9 cellular contexts compared by ENCODE assay signal in genomic region chr1:248804771-248805681, GRCh38. TPM values are rescaled to one million over a fixed set of nuclear protein-coding genes. Genes with fewer than 3 reads are reported as not detected.
A peak's percentile ranks its signal among the peaks of the same experiment; 100 is the strongest.
DNase-seq lines count a peak whose midpoint lies in the region; ATAC-seq and TF ChIP-seq lines count a peak whose summit lies in the region.
"Had no signal": no experiment of that assay in that cellular context is flagged by ENCODE, and none has a peak within 500 bp of the region (broad histone marks: within the 10 kb centered on the region; RNA-seq: fewer than 3 reads in every experiment).

No MANE protein-coding gene starts in this region.

- H3K27me3 Mint-ChIP-seq in Caco-2 (ENCODE audit: insufficient read depth, unreplicated experiment), result peaks cover 3% of the 10 kb centered on the region

- no TSS peak for BruUV-seq in Caco-2 (replicated peaks; lab: Mats Ljungman, UMichigan)

- peak overlapping the region; percentile 25 for H3K27ac Mint-ChIP-seq in Caco-2 (ENCODE audit: unreplicated experiment)

- H3K9me3 Mint-ChIP-seq in Caco-2 (ENCODE audit: unreplicated experiment), result peaks cover 13% of the 10 kb centered on the region

- peaks cover 8% of the 10 kb centered on the region for H3K36me3 Mint-ChIP-seq in Caco-2 (ENCODE audit: insufficient read depth, unreplicated experiment)

- no peaks in the 10 kb centered on the region for H3K4me1 ChIP-seq in Caco-2
- peaks cover 0 to 13% (median 0%) of the 10 kb centered on the region in 3 donors for H3K4me1 ChIP-seq in gastroesophageal sphincter
- H3K4me1 ChIP-seq in SJCRH30, result no peaks in the 10 kb centered on the region
- peaks cover 0 to 12% (median 0%) of the 10 kb centered on the region in 3 donors for H3K4me1 ChIP-seq in esophagus squamous epithelium
- H3K4me1 ChIP-seq in tibial nerve, result peaks cover 0 to 13% (median 6%) of the 10 kb centered on the region in 4 donors

- H3K36me3 ChIP-seq in Caco-2 (ENCODE audit: control insufficient read depth, insufficient read depth, low read length) (no peaks in the 10 kb centered on the region), gastroesophageal sphincter (no peaks in the 10 kb centered on the region), SJCRH30 (no peaks in the 10 kb centered on the region), esophagus squamous epithelium (no peaks in the 10 kb centered on the region), tibial nerve (no peaks in the 10 kb centered on the region)

- H3K27me3 ChIP-seq in Caco-2 (replicated peaks; ENCODE audit: control insufficient read depth, insufficient read depth, low read length) (no peaks in the 10 kb centered on the region), gastroesophageal sphincter (no peaks in the 10 kb centered on the region), SJCRH30 (no peaks in the 10 kb centered on the region), esophagus squamous epithelium (peaks cover 0 to 5% (median 0%) of the 10 kb centered on the region in 4 donors), tibial nerve (no peaks in the 10 kb centered on the region)

- peaks cover 7% of the 10 kb centered on the region for H3K4me1 Mint-ChIP-seq in Caco-2 (ENCODE audit: low read depth, unreplicated experiment)

- intact Hi-C loops in Caco-2 (cut with micrococcal nuclease; ENCODE audit: unreplicated experiment), result loop anchor here (1.0 kb wide), 1 partner anchor 14 kb away; no protein-coding TSS in a partner anchor
- intact Hi-C loops in esophagus squamous epithelium (cut with DNase I), result no loop called here

- TF ChIP-seq POLR2A in gastroesophageal sphincter (IDR thresholded peaks at IDR 0.05), result no peak
- TF ChIP-seq POLR2A in esophagus squamous epithelium (IDR thresholded peaks at IDR 0.05), result no peak
- TF ChIP-seq POLR2A in tibial nerve (IDR thresholded peaks at IDR 0.05), result no peak

- POLR2A ChIA-PET in Caco-2 (lab: Charles Lee), result interaction anchor here (1.2 kb wide), 1 partner anchor 21 kb away, joined by 3 read pairs; no protein-coding TSS in a partner anchor

- CTCF ChIA-PET in Caco-2 (lab: Charles Lee), result interaction anchor here (0.8 kb wide), 1 partner anchor 185 kb away, joined by 4 read pairs; no protein-coding TSS in a partner anchor

- peak; percentile 85 for ATAC-seq in GM19467 (IDR thresholded peaks at IDR 0.05; ENCODE audit: unreplicated experiment)
- peak; percentile 84 for ATAC-seq in HG03460 (IDR thresholded peaks at IDR 0.05; ENCODE audit: unreplicated experiment)
- peak; percentile 44 for ATAC-seq in gastroesophageal sphincter

- DNase-seq in Caco-2 (peak in 1 of 2 experiments; percentile 43), SJCRH30 (no peak), esophagus squamous epithelium (lab: John Stamatoyannopoulos, UW) (no peak), tibial nerve (ENCODE audit: low spot score in 2 of 2) (no peak)
- DNase-seq in stimulated activated CD4-positive, alpha-beta T cell treated with anti-CD3 and anti-CD28 coated beads, Interleukin-4, amount 100 ng/mL, for 4 hours, result no peak

- WGBS in gastroesophageal sphincter (ENCODE audit: low coverage in 1 of 2), 2 donors, result 59 to 67% methylated on average over 5 to 7 of the region's 10 CpGs
- WGBS in esophagus squamous epithelium, 2 donors, result 46 to 53% methylated on average over 8 to 10 of the region's 10 CpGs
- 68% methylated on average over 10 of the region's 10 CpGs for WGBS in tibial nerve, 2 donors

- TF ChIP-seq EP300 in gastroesophageal sphincter (IDR thresholded peaks at IDR 0.05) (no peak), tibial nerve (IDR thresholded peaks at IDR 0.05) (peak in 1 of 2 donors; percentile 35)

- peak overlapping the region in 1 of 4 donors; percentile 2 for H3K27ac ChIP-seq in gastroesophageal sphincter
- no peak overlapping the region for H3K27ac ChIP-seq in SJCRH30
- H3K27ac ChIP-seq in esophagus squamous epithelium, result peak overlapping the region in 1 of 4 donors; percentile 41
- H3K27ac ChIP-seq in tibial nerve, result peak overlapping the region in 1 of 4 donors; percentile 58

- no peak overlapping the region for H3K4me3 Mint-ChIP-seq in Caco-2 (ENCODE audit: unreplicated experiment)

- no peak for TF ChIP-seq CTCF in Caco-2 (IDR thresholded peaks at IDR 0.05; ENCODE audit: insufficient read depth in 1 of 2, low read depth in 1 of 2, low read length in 1 of 2, severe bottlenecking in 1 of 2, unreplicated experiment in 1 of 2)
- TF ChIP-seq CTCF in gastroesophageal sphincter (IDR thresholded peaks at IDR 0.05), result no peak
- TF ChIP-seq CTCF in esophagus squamous epithelium (IDR thresholded peaks at IDR 0.05), result no peak
- TF ChIP-seq CTCF in tibial nerve (IDR thresholded peaks at IDR 0.05), result no peak

- H3K9me3 ChIP-seq in Caco-2 (no peaks in the 10 kb centered on the region), gastroesophageal sphincter (no peaks in the 10 kb centered on the region), SJCRH30 (replicated peaks) (no peaks in the 10 kb centered on the region), esophagus squamous epithelium (no peaks in the 10 kb centered on the region), tibial nerve (no peaks in the 10 kb centered on the region)

- H3K4me3 ChIP-seq in Caco-2 (ENCODE audit: low read depth, low read length) (no peak overlapping the region), gastroesophageal sphincter (no peak overlapping the region), SJCRH30 (no peak overlapping the region), esophagus squamous epithelium (no peak overlapping the region), tibial nerve (no peak overlapping the region)

RNA-seq across cellular contexts. Expression of gene SH3BP5L, which starts 20.7 kb away (rescaled TPM):
- total RNA-seq in Caco-2 (2022) (21.3 and 22.4 TPM in 2 replicates), gastroesophageal sphincter (10 to 100 TPM; 21.9 to 38.7 (median 28.4) TPM), esophagus squamous epithelium (10 to 100 TPM; 19.2 to 23.1 (median 21.9) TPM), tibial nerve (10 to 100 TPM; 16.8 to 24.6 (median 21.7) TPM)
- total RNA-seq in SJCRH30 (2014; rRNA removed; shearing (Covaris generic)), result 14.2 and 15.8 TPM in 2 replicates

RNA-seq across cellular contexts. Expression of gene ZNF672, which starts 33.0 kb away (rescaled TPM):
- total RNA-seq in Caco-2 (2022), result 27.3 and 29.1 TPM in 2 replicates
- 10 to 100 TPM; 22.1 to 44.2 (median 34.3) TPM for total RNA-seq in gastroesophageal sphincter
- 15.9 and 17.0 TPM in 2 replicates for total RNA-seq in SJCRH30 (2014; rRNA removed; shearing (Covaris generic))
- 10 to 100 TPM; 22.3 to 25.8 (median 24.0) TPM for total RNA-seq in esophagus squamous epithelium
- 10 to 100 TPM; 22.4 to 38.4 (median 31.8) TPM for total RNA-seq in tibial nerve

RNA-seq across cellular contexts. Expression of gene LYPD8, which starts 49.5 kb away (rescaled TPM):
- total RNA-seq in Caco-2 (2022) (not detected in 2 replicates), gastroesophageal sphincter (not detected), esophagus squamous epithelium (not detected), tibial nerve (not detected)
- 0.91 and 1.6 TPM in 2 replicates for total RNA-seq in SJCRH30 (2014; rRNA removed; shearing (Covaris generic))
- total RNA-seq: activated CD8-positive, alpha-beta memory T cell treated with anti-CD3 and anti-CD28 coated beads for 36 hours had no signal

RNA-seq across cellular contexts. Expression of gene ZNF692, which starts 53.9 kb away (rescaled TPM):
- total RNA-seq in Caco-2 (2022), result 48.5 and 58.4 TPM in 2 replicates
- 10 to 100 TPM; 22.1 to 69.6 (median 28.4) TPM for total RNA-seq in gastroesophageal sphincter
- total RNA-seq in SJCRH30 (2014; rRNA removed; shearing (Covaris generic)), result 17.2 and 26.4 TPM in 2 replicates
- total RNA-seq in esophagus squamous epithelium, result 10 to 100 TPM; 35.7 to 67.9 (median 40.7) TPM
- total RNA-seq in tibial nerve, result 100 to 1,000 TPM in 1 of 4 donors, 10 to 100 TPM in 3; 40.8 to 118 (median 68.5) TPM
